Comparison of ENCODE assay signal across 19 cellular contexts in the genomic region with DNA sequence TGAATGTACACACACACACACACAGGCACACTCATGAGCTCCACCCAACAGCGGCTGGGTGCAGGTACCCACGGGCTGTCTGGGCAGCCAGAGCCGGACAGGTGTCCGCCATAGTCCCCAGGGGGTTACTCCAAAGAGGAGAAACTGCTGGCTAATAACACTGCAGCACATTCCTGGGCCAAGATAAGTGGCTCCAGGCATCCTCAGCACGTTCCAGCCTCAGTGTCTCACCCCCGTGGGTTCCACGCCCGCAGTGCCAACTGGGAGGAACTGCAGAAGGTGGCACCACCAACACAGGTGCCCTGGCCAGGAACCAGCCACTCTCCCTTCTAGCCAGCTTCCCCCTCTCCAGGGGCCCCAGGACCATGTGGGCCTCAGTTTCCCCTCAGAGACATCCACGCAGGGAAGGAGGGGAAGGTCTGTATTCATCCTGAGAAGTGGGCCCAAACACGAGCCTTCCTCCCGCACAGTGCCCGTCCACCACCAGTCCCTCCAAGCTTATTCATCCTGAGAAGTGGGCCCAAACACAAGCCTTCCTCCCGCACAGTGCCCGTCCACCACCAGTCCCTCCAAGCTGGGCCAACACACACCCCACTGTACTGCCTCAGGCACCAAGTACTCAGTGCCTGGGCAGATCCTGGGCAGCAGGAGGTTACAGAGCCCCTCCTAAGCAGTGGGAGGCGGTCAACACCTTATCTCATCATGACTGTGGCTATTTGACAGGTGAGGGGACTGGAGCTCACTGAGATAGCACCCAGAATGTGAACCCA. TPM values are rescaled to one million over a fixed set of nuclear protein-coding genes. Genes with fewer than 3 reads are reported as not detected.
A peak's percentile ranks its signal among the peaks of the same experiment; 100 is the strongest.
DNase-seq lines count a peak whose midpoint lies in the region; ATAC-seq, FAIRE-seq and TF ChIP-seq lines count a peak whose summit lies in the region.
"Had no signal": no experiment of that assay in that cellular context is flagged by ENCODE, and none has a peak within 500 bp of the region (broad histone marks: within the 10 kb centered on the region; RNA-seq: fewer than 3 reads in every experiment).

No MANE protein-coding gene starts in this region.

- no peaks in the 10 kb centered on the region for H3K27me3 Mint-ChIP-seq in neural crest cell (ENCODE audit: low read depth)

- peak overlapping the region; percentile 19 for H3K27ac Mint-ChIP-seq in neural crest cell (ENCODE audit: unreplicated experiment)
- H3K27ac Mint-ChIP-seq: immature natural killer cell, progenitor cell of endocrine pancreas had no signal

- H3K4me1 Mint-ChIP-seq in neural crest cell = peaks cover 8% of the 10 kb centered on the region
- H3K4me1 Mint-ChIP-seq: immature natural killer cell had no signal

- no peak for ATAC-seq in thoracic aorta (ENCODE audit: insufficient number of reproducible peaks, low FRiP score, low read depth)
- no peak for ATAC-seq in GM21786 (IDR thresholded peaks at IDR 0.05; ENCODE audit: unreplicated experiment)
- ATAC-seq: activated T-cell treated with anti-CD3 and anti-CD28 coated beads, Interleukin-2, amount 50 U/mL, for 4 hours; GM12878 had no signal

- H3K36me3 Mint-ChIP-seq in neural crest cell (ENCODE audit: low read depth) = no peaks in the 10 kb centered on the region
- H3K36me3 Mint-ChIP-seq: immature natural killer cell had no signal

- TF ChIP-seq CTCF in VCaP (conservative IDR thresholded peaks at IDR 0.05) (no peak), coronary artery (IDR thresholded peaks at IDR 0.05) (no peak), neural crest cell (conservative IDR thresholded peaks at IDR 0.05) (no peak), thoracic aorta (IDR thresholded peaks at IDR 0.05) (no peak)

- H3K27ac ChIP-seq in VCaP (peak overlapping the region; percentile 27; the same call in 1 of the 2 replicates), coronary artery (peak overlapping the region; percentile 90 to 91), thoracic aorta (peak overlapping the region; percentile 88 to 93)
- H3K27ac ChIP-seq: C4-2B had no signal

- no peaks in the 10 kb centered on the region for H3K9me3 ChIP-seq in thoracic aorta

- H3K4me3 ChIP-seq in coronary artery = peak overlapping the region; percentile 1
- H3K4me3 ChIP-seq in thoracic aorta = no peak overlapping the region
- H3K4me3 ChIP-seq: GM12878 had no signal

- DNase-seq in coronary artery (ENCODE audit: low spot score) = no peak
- no peak for DNase-seq in neural crest cell (ENCODE audit: low read depth, low spot score)
- DNase-seq in thoracic aorta (ENCODE audit: low spot score) = no peak
- DNase-seq in HPDE6-E6E7 (ENCODE audit: extremely low spot score) = no peak
- DNase-seq in RCC 7860 (ENCODE audit: low spot score) = no peak
- DNase-seq: activated CD4-positive, alpha-beta T cell treated with anti-CD3 and anti-CD28 coated beads for 4 hours; activated T-cell treated with anti-CD3 and anti-CD28 coated beads, Interleukin-2, amount 50 U/mL, for 4 hours; H7; immature natural killer cell; SIG-M5; stimulated activated CD4-positive, alpha-beta T cell treated with anti-CD3 and anti-CD28 coated beads, Interleukin-1b, Interleukin-23, amount 100 ng/mL, for 48 hours; T1000 had no signal

- no peaks in the 10 kb centered on the region for H3K9me3 Mint-ChIP-seq in neural crest cell
- H3K9me3 Mint-ChIP-seq: activated T-cell treated with anti-CD3 and anti-CD28 coated beads, Interleukin-2, amount 50 U/mL, for 4 hours; immature natural killer cell had no signal

- H3K27me3 ChIP-seq in thoracic aorta (replicated peaks; ENCODE audit: insufficient read depth) = no peaks in the 10 kb centered on the region

- H3K4me3 Mint-ChIP-seq in neural crest cell = no peak overlapping the region
- H3K4me3 Mint-ChIP-seq: activated T-cell treated with anti-CD3 and anti-CD28 coated beads, Interleukin-2, amount 50 U/mL, for 4 hours; immature natural killer cell had no signal

- FAIRE-seq in RCC 7860 (lab: Jason Lieb, UNC) = no peak
- FAIRE-seq: colon, endothelial cell of umbilical vein, GM12878 had no signal

- peaks cover 63 to 99% of the 10 kb centered on the region in 2 donors for H3K4me1 ChIP-seq in thoracic aorta (ENCODE audit: control insufficient read depth in 1 of 2, low read depth in 2 of 2)

- H3K36me3 ChIP-seq in thoracic aorta = no peaks in the 10 kb centered on the region

RNA-seq across cellular contexts. Expression of a gene that starts 47.6 kb away (rescaled TPM):
- total RNA-seq in neural crest cell (11.3 and 14.5 TPM in 2 replicates), thoracic aorta (1,000 to 10,000 TPM; 1,836 to 2,296 TPM)

Comparison
In these comparisons a context has a peak if more than half of its experiments do, and no peak if none do; other contexts are left out.
1. H3K27ac ChIP-seq: peak in every context shown above with its lines; median percentile 90 in coronary artery; 90 in thoracic aorta; 27 in VCaP.
2. RNA of a gene that starts 47.6 kb away (total RNA-seq): 1,836 to 2,296 TPM in thoracic aorta; 11.3 to 14.5 TPM in neural crest cell; every median in the first group is over 100 times any median in the second.